Comparison of ENCODE assay signal across 1 cellular context in the genomic region with DNA sequence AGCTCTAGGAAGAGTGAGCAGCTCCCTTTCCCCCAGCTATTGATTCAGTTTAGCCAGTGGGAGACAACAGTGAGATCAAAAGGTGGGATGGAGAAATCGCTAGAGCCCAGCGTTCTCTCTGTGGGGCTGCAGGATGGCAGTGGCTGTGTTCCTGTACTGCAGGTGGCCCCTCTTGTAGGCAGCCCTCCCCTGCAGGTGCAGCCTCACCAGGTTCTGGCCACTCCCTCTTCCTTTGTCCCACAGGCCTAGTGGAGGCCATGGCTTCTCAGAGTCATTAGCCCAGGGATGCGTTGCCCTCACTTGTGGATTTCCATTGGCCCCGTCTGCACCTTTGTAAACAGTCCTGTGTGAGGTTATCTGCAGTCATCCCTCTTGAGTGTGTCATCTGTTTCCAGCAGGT.
TF ChIP-seq lines count a peak whose summit lies in the region.

No MANE protein-coding gene starts in this region.

TF ChIP-seq in WTC11, 78 proteins besides CTCF, POLR2A, EP300 and RAD21 (continued from another document):
- TF ChIP-seq, protein P1, sequence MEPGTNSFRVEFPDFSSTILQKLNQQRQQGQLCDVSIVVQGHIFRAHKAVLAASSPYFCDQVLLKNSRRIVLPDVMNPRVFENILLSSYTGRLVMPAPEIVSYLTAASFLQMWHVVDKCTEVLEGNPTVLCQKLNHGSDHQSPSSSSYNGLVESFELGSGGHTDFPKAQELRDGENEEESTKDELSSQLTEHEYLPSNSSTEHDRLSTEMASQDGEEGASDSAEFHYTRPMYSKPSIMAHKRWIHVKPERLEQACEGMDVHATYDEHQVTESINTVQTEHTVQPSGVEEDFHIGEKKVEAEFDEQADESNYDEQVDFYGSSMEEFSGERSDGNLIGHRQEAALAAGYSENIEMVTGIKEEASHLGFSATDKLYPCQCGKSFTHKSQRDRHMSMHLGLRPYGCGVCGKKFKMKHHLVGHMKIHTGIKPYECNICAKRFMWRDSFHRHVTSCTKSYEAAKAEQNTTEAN (CRISPR knock-in tag; IDR thresholded peaks at IDR 0.05), result no peak
- TF ChIP-seq ZNF219 (CRISPR knock-in tag; IDR thresholded peaks at IDR 0.05; ENCODE audit: borderline replicate concordance) (no peak), PRRX2 (CRISPR knock-in tag; IDR thresholded peaks at IDR 0.05) (no peak), ATF1 (CRISPR knock-in tag; IDR thresholded peaks at IDR 0.05) (no peak), CREB1 (CRISPR knock-in tag; IDR thresholded peaks at IDR 0.05) (no peak), ZNF232 (CRISPR knock-in tag; IDR thresholded peaks at IDR 0.05) (no peak), NR3C1 (CRISPR knock-in tag; conservative IDR thresholded peaks at IDR 0.05; ENCODE audit: low read depth) (no peak), RORB (CRISPR knock-in tag; IDR thresholded peaks at IDR 0.05) (no peak), E2F5 (CRISPR knock-in tag; IDR thresholded peaks at IDR 0.05) (no peak)
- TF ChIP-seq, protein P2, sequence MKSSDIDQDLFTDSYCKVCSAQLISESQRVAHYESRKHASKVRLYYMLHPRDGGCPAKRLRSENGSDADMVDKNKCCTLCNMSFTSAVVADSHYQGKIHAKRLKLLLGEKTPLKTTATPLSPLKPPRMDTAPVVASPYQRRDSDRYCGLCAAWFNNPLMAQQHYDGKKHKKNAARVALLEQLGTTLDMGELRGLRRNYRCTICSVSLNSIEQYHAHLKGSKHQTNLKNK (CRISPR knock-in tag; IDR thresholded peaks at IDR 0.05), result no peak
